ENCODE assay signal across 1 cellular context in genomic region chr15:70251246-70251990, GRCh38.
TF ChIP-seq lines count a peak whose summit lies in the region.

No MANE protein-coding gene starts in this region.

TF ChIP-seq in GM23338, 12 proteins besides CTCF, POLR2A, EP300 and RAD21 (continued from another document):
- TF ChIP-seq ZNF462 (CRISPR knock-in tag; IDR thresholded peaks at IDR 0.05) (no peak), ZNF331 (CRISPR knock-in tag; IDR thresholded peaks at IDR 0.05; ENCODE audit: low read depth) (no peak), ETS1 (IDR thresholded peaks at IDR 0.05) (no peak), NANOG (IDR thresholded peaks at IDR 0.05; ENCODE audit: borderline replicate concordance) (no peak), EZH2 (IDR thresholded peaks at IDR 0.05; ENCODE audit: low read depth, unreplicated experiment) (no peak)
